Comparison of ENCODE assay signal across 2 cellular contexts in the genomic region with DNA sequence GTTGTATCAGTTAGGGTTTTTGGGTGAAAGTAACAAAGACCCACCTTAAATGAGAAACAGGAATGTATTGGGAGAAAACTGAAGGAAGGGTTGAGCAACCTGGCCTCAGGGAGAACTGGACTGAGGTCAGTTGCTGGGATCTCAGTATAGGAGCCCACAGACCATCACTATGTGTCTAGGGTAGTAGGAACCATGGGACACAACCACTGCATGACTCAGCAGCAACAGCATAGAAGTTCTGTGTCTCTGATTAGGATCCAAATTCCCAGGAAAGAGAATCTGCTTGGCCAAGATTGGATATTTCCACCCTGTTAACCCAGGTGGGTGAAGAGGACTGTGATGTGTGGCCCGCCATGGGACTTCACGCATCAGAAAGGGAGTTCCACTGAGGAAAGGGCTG.
TF ChIP-seq lines count a peak whose summit lies in the region.

No MANE protein-coding gene starts in this region.

TF ChIP-seq in GM23338, 12 proteins besides CTCF, POLR2A, EP300 and RAD21 (continued from another document):
- TF ChIP-seq, protein P1, sequence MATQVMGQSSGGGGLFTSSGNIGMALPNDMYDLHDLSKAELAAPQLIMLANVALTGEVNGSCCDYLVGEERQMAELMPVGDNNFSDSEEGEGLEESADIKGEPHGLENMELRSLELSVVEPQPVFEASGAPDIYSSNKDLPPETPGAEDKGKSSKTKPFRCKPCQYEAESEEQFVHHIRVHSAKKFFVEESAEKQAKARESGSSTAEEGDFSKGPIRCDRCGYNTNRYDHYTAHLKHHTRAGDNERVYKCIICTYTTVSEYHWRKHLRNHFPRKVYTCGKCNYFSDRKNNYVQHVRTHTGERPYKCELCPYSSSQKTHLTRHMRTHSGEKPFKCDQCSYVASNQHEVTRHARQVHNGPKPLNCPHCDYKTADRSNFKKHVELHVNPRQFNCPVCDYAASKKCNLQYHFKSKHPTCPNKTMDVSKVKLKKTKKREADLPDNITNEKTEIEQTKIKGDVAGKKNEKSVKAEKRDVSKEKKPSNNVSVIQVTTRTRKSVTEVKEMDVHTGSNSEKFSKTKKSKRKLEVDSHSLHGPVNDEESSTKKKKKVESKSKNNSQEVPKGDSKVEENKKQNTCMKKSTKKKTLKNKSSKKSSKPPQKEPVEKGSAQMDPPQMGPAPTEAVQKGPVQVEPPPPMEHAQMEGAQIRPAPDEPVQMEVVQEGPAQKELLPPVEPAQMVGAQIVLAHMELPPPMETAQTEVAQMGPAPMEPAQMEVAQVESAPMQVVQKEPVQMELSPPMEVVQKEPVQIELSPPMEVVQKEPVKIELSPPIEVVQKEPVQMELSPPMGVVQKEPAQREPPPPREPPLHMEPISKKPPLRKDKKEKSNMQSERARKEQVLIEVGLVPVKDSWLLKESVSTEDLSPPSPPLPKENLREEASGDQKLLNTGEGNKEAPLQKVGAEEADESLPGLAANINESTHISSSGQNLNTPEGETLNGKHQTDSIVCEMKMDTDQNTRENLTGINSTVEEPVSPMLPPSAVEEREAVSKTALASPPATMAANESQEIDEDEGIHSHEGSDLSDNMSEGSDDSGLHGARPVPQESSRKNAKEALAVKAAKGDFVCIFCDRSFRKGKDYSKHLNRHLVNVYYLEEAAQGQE (IDR thresholded peaks at IDR 0.05; ENCODE audit: unreplicated experiment) = no peak
- TF ChIP-seq JUNB (IDR thresholded peaks at IDR 0.05; ENCODE audit: unreplicated experiment) (no peak), ZNF331 (CRISPR knock-in tag; IDR thresholded peaks at IDR 0.05; ENCODE audit: low read depth) (no peak), POLR2AphosphoS5 (IDR thresholded peaks at IDR 0.05; ENCODE audit: low read depth) (no peak), STAT1 (IDR thresholded peaks at IDR 0.05; ENCODE audit: unreplicated experiment) (no peak), EZH2phosphoT487 (IDR thresholded peaks at IDR 0.05; ENCODE audit: unreplicated experiment) (no peak)
- TF ChIP-seq, protein P2, sequence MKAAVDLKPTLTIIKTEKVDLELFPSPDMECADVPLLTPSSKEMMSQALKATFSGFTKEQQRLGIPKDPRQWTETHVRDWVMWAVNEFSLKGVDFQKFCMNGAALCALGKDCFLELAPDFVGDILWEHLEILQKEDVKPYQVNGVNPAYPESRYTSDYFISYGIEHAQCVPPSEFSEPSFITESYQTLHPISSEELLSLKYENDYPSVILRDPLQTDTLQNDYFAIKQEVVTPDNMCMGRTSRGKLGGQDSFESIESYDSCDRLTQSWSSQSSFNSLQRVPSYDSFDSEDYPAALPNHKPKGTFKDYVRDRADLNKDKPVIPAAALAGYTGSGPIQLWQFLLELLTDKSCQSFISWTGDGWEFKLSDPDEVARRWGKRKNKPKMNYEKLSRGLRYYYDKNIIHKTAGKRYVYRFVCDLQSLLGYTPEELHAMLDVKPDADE (IDR thresholded peaks at IDR 0.05) = no peak
- TF ChIP-seq, protein P3, sequence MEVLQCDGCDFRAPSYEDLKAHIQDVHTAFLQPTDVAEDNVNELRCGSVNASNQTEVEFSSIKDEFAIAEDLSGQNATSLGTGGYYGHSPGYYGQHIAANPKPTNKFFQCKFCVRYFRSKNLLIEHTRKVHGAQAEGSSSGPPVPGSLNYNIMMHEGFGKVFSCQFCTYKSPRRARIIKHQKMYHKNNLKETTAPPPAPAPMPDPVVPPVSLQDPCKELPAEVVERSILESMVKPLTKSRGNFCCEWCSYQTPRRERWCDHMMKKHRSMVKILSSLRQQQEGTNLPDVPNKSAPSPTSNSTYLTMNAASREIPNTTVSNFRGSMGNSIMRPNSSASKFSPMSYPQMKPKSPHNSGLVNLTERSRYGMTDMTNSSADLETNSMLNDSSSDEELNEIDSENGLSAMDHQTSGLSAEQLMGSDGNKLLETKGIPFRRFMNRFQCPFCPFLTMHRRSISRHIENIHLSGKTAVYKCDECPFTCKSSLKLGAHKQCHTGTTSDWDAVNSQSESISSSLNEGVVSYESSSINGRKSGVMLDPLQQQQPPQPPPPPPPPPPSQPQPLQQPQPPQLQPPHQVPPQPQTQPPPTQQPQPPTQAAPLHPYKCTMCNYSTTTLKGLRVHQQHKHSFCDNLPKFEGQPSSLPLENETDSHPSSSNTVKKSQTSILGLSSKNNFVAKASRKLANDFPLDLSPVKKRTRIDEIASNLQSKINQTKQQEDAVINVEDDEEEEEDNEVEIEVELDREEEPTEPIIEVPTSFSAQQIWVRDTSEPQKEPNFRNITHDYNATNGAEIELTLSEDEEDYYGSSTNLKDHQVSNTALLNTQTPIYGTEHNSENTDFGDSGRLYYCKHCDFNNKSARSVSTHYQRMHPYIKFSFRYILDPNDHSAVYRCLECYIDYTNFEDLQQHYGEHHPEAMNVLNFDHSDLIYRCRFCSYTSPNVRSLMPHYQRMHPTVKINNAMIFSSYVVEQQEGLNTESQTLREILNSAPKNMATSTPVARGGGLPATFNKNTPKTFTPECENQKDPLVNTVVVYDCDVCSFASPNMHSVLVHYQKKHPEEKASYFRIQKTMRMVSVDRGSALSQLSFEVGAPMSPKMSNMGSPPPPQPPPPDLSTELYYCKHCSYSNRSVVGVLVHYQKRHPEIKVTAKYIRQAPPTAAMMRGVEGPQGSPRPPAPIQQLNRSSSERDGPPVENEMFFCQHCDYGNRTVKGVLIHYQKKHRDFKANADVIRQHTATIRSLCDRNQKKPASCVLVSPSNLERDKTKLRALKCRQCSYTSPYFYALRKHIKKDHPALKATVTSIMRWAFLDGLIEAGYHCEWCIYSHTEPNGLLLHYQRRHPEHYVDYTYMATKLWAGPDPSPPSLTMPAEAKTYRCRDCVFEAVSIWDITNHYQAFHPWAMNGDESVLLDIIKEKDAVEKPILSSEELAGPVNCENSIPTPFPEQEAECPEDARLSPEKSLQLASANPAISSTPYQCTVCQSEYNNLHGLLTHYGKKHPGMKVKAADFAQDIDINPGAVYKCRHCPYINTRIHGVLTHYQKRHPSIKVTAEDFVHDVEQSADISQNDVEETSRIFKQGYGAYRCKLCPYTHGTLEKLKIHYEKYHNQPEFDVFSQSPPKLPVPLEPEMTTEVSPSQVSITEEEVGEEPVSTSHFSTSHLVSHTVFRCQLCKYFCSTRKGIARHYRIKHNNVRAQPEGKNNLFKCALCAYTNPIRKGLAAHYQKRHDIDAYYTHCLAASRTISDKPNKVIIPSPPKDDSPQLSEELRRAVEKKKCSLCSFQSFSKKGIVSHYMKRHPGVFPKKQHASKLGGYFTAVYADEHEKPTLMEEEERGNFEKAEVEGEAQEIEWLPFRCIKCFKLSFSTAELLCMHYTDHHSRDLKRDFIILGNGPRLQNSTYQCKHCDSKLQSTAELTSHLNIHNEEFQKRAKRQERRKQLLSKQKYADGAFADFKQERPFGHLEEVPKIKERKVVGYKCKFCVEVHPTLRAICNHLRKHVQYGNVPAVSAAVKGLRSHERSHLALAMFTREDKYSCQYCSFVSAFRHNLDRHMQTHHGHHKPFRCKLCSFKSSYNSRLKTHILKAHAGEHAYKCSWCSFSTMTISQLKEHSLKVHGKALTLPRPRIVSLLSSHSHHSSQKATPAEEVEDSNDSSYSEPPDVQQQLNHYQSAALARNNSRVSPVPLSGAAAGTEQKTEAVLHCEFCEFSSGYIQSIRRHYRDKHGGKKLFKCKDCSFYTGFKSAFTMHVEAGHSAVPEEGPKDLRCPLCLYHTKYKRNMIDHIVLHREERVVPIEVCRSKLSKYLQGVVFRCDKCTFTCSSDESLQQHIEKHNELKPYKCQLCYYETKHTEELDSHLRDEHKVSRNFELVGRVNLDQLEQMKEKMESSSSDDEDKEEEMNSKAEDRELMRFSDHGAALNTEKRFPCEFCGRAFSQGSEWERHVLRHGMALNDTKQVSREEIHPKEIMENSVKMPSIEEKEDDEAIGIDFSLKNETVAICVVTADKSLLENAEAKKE (CRISPR knock-in tag; IDR thresholded peaks at IDR 0.05) = no peak

TF ChIP-seq in K562, 482 proteins besides CTCF, POLR2A, EP300 and RAD21 (continued from another document):
- TF ChIP-seq, protein P4, sequence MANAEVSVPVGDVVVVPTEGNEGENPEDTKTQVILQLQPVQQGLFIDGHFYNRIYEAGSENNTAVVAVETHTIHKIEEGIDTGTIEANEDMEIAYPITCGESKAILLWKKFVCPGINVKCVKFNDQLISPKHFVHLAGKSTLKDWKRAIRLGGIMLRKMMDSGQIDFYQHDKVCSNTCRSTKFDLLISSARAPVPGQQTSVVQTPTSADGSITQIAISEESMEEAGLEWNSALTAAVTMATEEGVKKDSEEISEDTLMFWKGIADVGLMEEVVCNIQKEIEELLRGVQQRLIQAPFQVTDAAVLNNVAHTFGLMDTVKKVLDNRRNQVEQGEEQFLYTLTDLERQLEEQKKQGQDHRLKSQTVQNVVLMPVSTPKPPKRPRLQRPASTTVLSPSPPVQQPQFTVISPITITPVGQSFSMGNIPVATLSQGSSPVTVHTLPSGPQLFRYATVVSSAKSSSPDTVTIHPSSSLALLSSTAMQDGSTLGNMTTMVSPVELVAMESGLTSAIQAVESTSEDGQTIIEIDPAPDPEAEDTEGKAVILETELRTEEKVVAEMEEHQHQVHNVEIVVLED (CRISPR knock-in tag; IDR thresholded peaks at IDR 0.05) = no peak
- TF ChIP-seq TAL1 (IDR thresholded peaks at IDR 0.05) = 0 out of 2 replicates have a peak, but pooled peaks have one; percentile 14
- peak; percentile 16; the same call in 1 of the 2 replicates for TF ChIP-seq C11orf30 (IDR thresholded peaks at IDR 0.05; ENCODE audit: low read depth)
- peak; percentile 59; the same call in 1 of the 2 replicates for TF ChIP-seq MAFG (tag; conservative IDR thresholded peaks at IDR 0.05)
- TF ChIP-seq PTRF (tag; IDR thresholded peaks at IDR 0.05) = no peak
- no peak for TF ChIP-seq KLF13 (tag; IDR thresholded peaks at IDR 0.05; ENCODE audit: borderline replicate concordance, low read depth)
TF ChIP-seq in K562: peak in this region for 5.
